ENCODE assay signal across 21 cellular contexts in the genomic region with DNA sequence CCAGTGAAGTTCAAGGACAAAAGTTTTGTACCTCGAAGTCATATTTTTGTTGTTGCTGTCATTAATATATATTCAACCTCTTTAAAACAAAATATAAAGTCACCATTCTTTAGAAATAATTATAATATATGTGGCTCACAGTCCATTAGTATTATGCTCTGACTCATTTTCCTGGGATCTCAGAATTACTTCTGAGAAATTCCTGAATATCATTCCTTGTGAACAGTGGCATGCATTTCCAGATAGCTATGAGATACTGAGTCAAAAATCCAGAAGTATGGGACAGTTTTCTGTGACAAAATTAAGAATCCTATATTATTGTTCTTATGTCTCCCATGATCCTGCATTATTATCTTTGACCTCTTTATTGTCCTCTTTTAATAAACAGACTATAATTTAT. TPM values are rescaled to one million over a fixed set of nuclear protein-coding genes. Genes with fewer than 3 reads are reported as not detected.
A peak's percentile ranks its signal among the peaks of the same experiment; 100 is the strongest.
DNase-seq lines count a peak whose midpoint lies in the region; ATAC-seq, FAIRE-seq and TF ChIP-seq lines count a peak whose summit lies in the region.
"Had no signal": no experiment of that assay in that cellular context is flagged by ENCODE, and none has a peak within 500 bp of the region (broad histone marks: within the 10 kb centered on the region; RNA-seq: fewer than 3 reads in every experiment).

No MANE protein-coding gene starts in this region.

- H4K91ac ChIP-seq in IMR-90 (ENCODE audit: insufficient read depth, low read depth, low read length), result no peak overlapping the region

- H3K36me3 ChIP-seq in IMR-90 (ENCODE audit: control insufficient read depth, insufficient read depth, low read length), result no peaks in the 10 kb centered on the region
- H3K36me3 ChIP-seq in K562 (ENCODE audit: control insufficient read depth, insufficient read depth, low read length), result no peaks in the 10 kb centered on the region
- H3K36me3 ChIP-seq in kidney (ENCODE audit: control insufficient read depth in 1 of 2, insufficient read depth in 2 of 2, low read length in 2 of 2), result no peaks in the 10 kb centered on the region
- no peaks in the 10 kb centered on the region for H3K36me3 ChIP-seq in lower lobe of right lung
- H3K36me3 ChIP-seq in ascending aorta, result no peaks in the 10 kb centered on the region

- no peak for TF ChIP-seq EP300 in K562 (IDR thresholded peaks at IDR 0.05; ENCODE audit: low read length)

- no peak overlapping the region for H3K9ac ChIP-seq in IMR-90 (ENCODE audit: low read depth, low read length)
- no peak overlapping the region for H3K9ac ChIP-seq in K562 (ENCODE audit: insufficient read depth in 1 of 2, low read depth in 2 of 2, low read length in 2 of 2)
- H3K9ac ChIP-seq in kidney (ENCODE audit: low read length in 2 of 2), result no peak overlapping the region

- intact Hi-C loops in IMR-90 (cut with micrococcal nuclease) (no loop called here), K562 (cut with micrococcal nuclease) (no loop called here), kidney (cut with DNase I) (no loop called here), lower lobe of right lung (cut with DNase I) (no loop called here), ascending aorta (cut with DNase I) (no loop called here)

- ATAC-seq in IMR-90 (ENCODE audit: low read depth) (peak; percentile 72), K562 (no peak), lower lobe of right lung (no peak), SK-N-SH treated with all-trans-retinoic acid at 6 μM for 48 hours (no peak)

- no peak overlapping the region for H3K23ac ChIP-seq in IMR-90 (ENCODE audit: low read depth, low read length)

- H3K4me3 ChIP-seq in IMR-90 (ENCODE audit: insufficient read depth, low read depth, low read length) (no peak overlapping the region), K562 (no peak overlapping the region), kidney (ENCODE audit: low read length in 2 of 2) (no peak overlapping the region), lower lobe of right lung (no peak overlapping the region), ascending aorta (no peak overlapping the region)
- H3K4me3 ChIP-seq: SK-N-MC had no signal

- H4K5ac ChIP-seq in IMR-90 (ENCODE audit: low read depth, low read length), result no peak overlapping the region; the same call in 1 of the 2 replicates

- H3K4ac ChIP-seq in IMR-90 (ENCODE audit: low read depth, low read length), result no peak overlapping the region

- CTCF ChIA-PET in IMR-90 (lab: Yijun Ruan, JAX) (interaction anchor here (0.7 kb wide), 1 partner anchor 1143 kb away, joined by 6 read pairs; no protein-coding TSS in a partner anchor), K562 (lab: Yijun Ruan, JAX; ENCODE audit: low intra/inter-chr PET ratio) (no interaction called here)

- H2BK120ac ChIP-seq in IMR-90 (ENCODE audit: low read depth, low read length), result no peak overlapping the region; the same call in 1 of the 2 replicates

- in situ Hi-C loops in IMR-90 (cut with MboI; ENCODE audit: low sequenced_read_pairs), result loop anchor here (25.0 kb wide), 1 partner anchor 1341 kb away; no protein-coding TSS in a partner anchor
- in situ Hi-C loops in K562 (cut with MboI), result no loop called here

- H3K4me2 ChIP-seq in IMR-90 (ENCODE audit: low read depth, low read length), result no peak overlapping the region
- no peak overlapping the region for H3K4me2 ChIP-seq in K562 (ENCODE audit: insufficient read depth, low read length)

- no peak overlapping the region for H3K56ac ChIP-seq in IMR-90 (ENCODE audit: extremely low read depth, insufficient read depth, low read length)

- no peak overlapping the region for H3K14ac ChIP-seq in IMR-90 (replicated peaks; ENCODE audit: low read depth, low read length)

- H3K9me3 ChIP-seq in IMR-90 (ENCODE audit: control insufficient read depth, insufficient read depth, low read length) (peaks cover 6% of the 10 kb centered on the region), K562 (replicated peaks; ENCODE audit: control insufficient read depth, insufficient read depth, low read depth, low read length) (peaks cover 3% of the 10 kb centered on the region; the same call in 1 of the 2 replicates), kidney (ENCODE audit: control insufficient read depth in 1 of 2, low read length in 2 of 2) (no peaks in the 10 kb centered on the region), lower lobe of right lung (peaks cover 5% of the 10 kb centered on the region), ascending aorta (peaks cover 0 to 1% of the 10 kb centered on the region in 2 donors)

- TF ChIP-seq CTCF in IMR-90 (conservative IDR thresholded peaks at IDR 0.05; ENCODE audit: low read depth, low read length) (no peak), K562 (IDR thresholded peaks at IDR 0.05 in 2 of 3, conservative IDR thresholded peaks at IDR 0.05 in 1 of 3; ENCODE audit: insufficient read depth in 2 of 3, low read depth in 1 of 3, low read length in 3 of 3) (no peak), kidney (IDR thresholded peaks at IDR 0.05; ENCODE audit: borderline replicate concordance, extremely low read depth, insufficient read depth) (no peak), lower lobe of right lung (IDR thresholded peaks at IDR 0.05) (no peak), ascending aorta (IDR thresholded peaks at IDR 0.05) (no peak)

- TF ChIP-seq RAD21 in IMR-90 (IDR thresholded peaks at IDR 0.05; ENCODE audit: low read length), result no peak
- no peak for TF ChIP-seq RAD21 in K562 (CRISPR knock-in tag; conservative IDR thresholded peaks at IDR 0.05 in 1 of 2, IDR thresholded peaks at IDR 0.05 in 1 of 2)

- FAIRE-seq in K562 (lab: Jason Lieb, UNC), result no peak
- peak; percentile 29 for FAIRE-seq in kidney (lab: Jason Lieb, UNC)

- TF ChIP-seq POLR2A in IMR-90 (IDR thresholded peaks at IDR 0.05; ENCODE audit: low read depth, low read length) (no peak), K562 (conservative IDR thresholded peaks at IDR 0.05) (no peak)

- no TSS peak for BruUV-seq in IMR-90 (replicated peaks; lab: Mats Ljungman, UMichigan)
- BruUV-seq in K562 (replicated peaks; lab: Mats Ljungman, UMichigan), result no TSS peak

- no peaks in the 10 kb centered on the region for H3K79me1 ChIP-seq in IMR-90 (ENCODE audit: low read depth in 1 of 2, low read length in 2 of 2)

- H3K18ac ChIP-seq in IMR-90 (ENCODE audit: low read depth, low read length), result peak overlapping the region; percentile 89; the same call in 1 of the 2 replicates

- no peak overlapping the region for H2AK9ac ChIP-seq in IMR-90 (replicated peaks; ENCODE audit: low read depth, low read length, poor library complexity)

- no peaks in the 10 kb centered on the region for H3K79me2 ChIP-seq in K562 (ENCODE audit: control insufficient read depth, insufficient read depth, low read length)

- H3K27me3 ChIP-seq in IMR-90 (ENCODE audit: control insufficient read depth, insufficient read depth, low read length) (no peaks in the 10 kb centered on the region), K562 (ENCODE audit: control insufficient read depth in 2 of 2, insufficient read depth in 2 of 2, low read length in 2 of 2) (no peaks in the 10 kb centered on the region), lower lobe of right lung (ENCODE audit: low read depth) (no peaks in the 10 kb centered on the region), ascending aorta (no peaks in the 10 kb centered on the region)

- peak overlapping the region; percentile 33 for H2BK5ac ChIP-seq in IMR-90 (ENCODE audit: low read depth, low read length, poor library complexity, severe bottlenecking)

- H2BK15ac ChIP-seq in IMR-90 (ENCODE audit: low read depth, low read length), result no peak overlapping the region

- dilution Hi-C loops in IMR-90 (cut with HindIII; ENCODE audit: low sequenced_read_pairs, unreplicated experiment), result no loop called here

- H2AK5ac ChIP-seq in IMR-90 (ENCODE audit: low read depth, low read length), result no peak overlapping the region

- peak; percentile 42 for DNase-seq in IMR-90
- DNase-seq in K562 (ENCODE audit: extremely low read depth in 1 of 4, low spot score in 3 of 4), result no peak
- DNase-seq in kidney, result no peak
- no peak for DNase-seq in lower lobe of right lung
- DNase-seq in activated T-cell treated with anti-CD3 and anti-CD28 coated beads for 4 hours, result no peak
- DNase-seq in ascending aorta (ENCODE audit: low spot score in 2 of 2), result no peak
- DNase-seq: AML-193, GF-D8, H9, KBM-7, NCI-H1105 treated with DMSO at 0.1 percent for 48 hours, NCI-H1694, NCI-H2081 treated with DMSO at 0.1 percent for 48 hours, NCI-H748 treated with DMSO at 0.1 percent for 48 hours, OCI-M1, SHP77 had no signal

- WGBS in IMR-90 (ENCODE audit: extremely low coverage in 2 of 2, insufficient read length in 1 of 2), 2 experiments, result no CpG with 5 or more reads among the region's 1 CpG
- 8% methylated on average over 1 of the region's 1 CpG for WGBS in K562 (ENCODE audit: insufficient coverage, low coverage, missing lambda C conversion rate)

- H3K27ac ChIP-seq in IMR-90 (ENCODE audit: insufficient read depth, low read length) (no peak overlapping the region), K562 (ENCODE audit: extremely low read depth, low read depth, low read length) (no peak overlapping the region), kidney (ENCODE audit: low read depth in 2 of 2, low read length in 2 of 2) (no peak overlapping the region), lower lobe of right lung (no peak overlapping the region), ascending aorta (no peak overlapping the region)
- H3K27ac ChIP-seq: C4-2B, HL-60, SK-N-MC had no signal

- POLR2A ChIA-PET in IMR-90 (lab: Charles Lee; ENCODE audit: unreplicated experiment), result no interaction called here
- POLR2A ChIA-PET in K562 (lab: Yijun Ruan, JAX), result no interaction called here

- H3K9me1 ChIP-seq in IMR-90 (ENCODE audit: insufficient read depth, low read length) (no peaks in the 10 kb centered on the region), K562 (ENCODE audit: control insufficient read depth, insufficient read depth, low read length) (no peaks in the 10 kb centered on the region)

- no peak overlapping the region for H2AFZ ChIP-seq in IMR-90 (replicated peaks; ENCODE audit: low read length, poor library complexity)
- H2AFZ ChIP-seq in K562 (ENCODE audit: low read depth, low read length), result peak overlapping the region; percentile 33; the same call in 1 of the 2 replicates

- H4K20me1 ChIP-seq in IMR-90 (ENCODE audit: insufficient read depth, low read length) (no peaks in the 10 kb centered on the region), K562 (replicated peaks; ENCODE audit: control insufficient read depth, insufficient read depth, low read length) (no peaks in the 10 kb centered on the region)

- H3K4me1 ChIP-seq in IMR-90 (ENCODE audit: control insufficient read depth, insufficient read depth, low read length) (peaks cover 3% of the 10 kb centered on the region), K562 (replicated peaks in 1 of 2; ENCODE audit: control insufficient read depth in 2 of 2, insufficient read depth in 2 of 2, low read length in 2 of 2) (no peaks in the 10 kb centered on the region), kidney (ENCODE audit: control insufficient read depth in 1 of 2, insufficient read depth in 1 of 2, low read depth in 1 of 2, low read length in 2 of 2) (no peaks in the 10 kb centered on the region), lower lobe of right lung (no peaks in the 10 kb centered on the region), ascending aorta (no peaks in the 10 kb centered on the region)

- H4K8ac ChIP-seq in IMR-90 (ENCODE audit: low read depth in 2 of 2, low read length in 2 of 2), result no peak overlapping the region

- no peak overlapping the region for H2BK20ac ChIP-seq in IMR-90 (ENCODE audit: low read depth, low read length)

RNA-seq across cellular contexts. Expression of gene RGS21, which starts 13.8 kb away (rescaled TPM):
- total RNA-seq in IMR-90 (2012; rRNA removed) (not detected in 2 replicates), K562 (2014; rRNA removed) (not detected in 2 replicates), K562 (2014; rRNA removed; fragmentation: Illumina TruSeq; extraction: Trizol) (not detected in 2 replicates), K562 (2015; rRNA removed; fragmentation: Illumina TruSeq; extraction: Trizol) (not detected in 2 replicates), K562 (2021) (not detected in 2 replicates), kidney (not detected), lower lobe of right lung (not detected), ascending aorta (not detected)
- polyA plus RNA-seq in IMR-90 (2012; rRNA removed) (not detected in 2 replicates), K562 (2011; rRNA removed) (not detected in 2 replicates), K562 (2014; fragmentation: Illumina TruSeq; extraction: Trizol) (not detected in 2 replicates), K562 (2014; fragmentation: Nextera tagmentation; extraction: Ambion mirVana) (not detected), K562 (2014; rRNA removed) (not detected in 2 replicates), kidney (ENCODE audit: insufficient read depth, low read depth, low replicate concordance) (not detected)
- not detected in 2 replicates for polyA plus RNA-seq in IMR-90 (2012; cell fraction: cytosol; rRNA removed)
- not detected in 2 replicates for polyA plus RNA-seq in IMR-90 (2012; cell fraction: nucleus; rRNA removed; ENCODE audit: low replicate concordance)
- total RNA-seq in K562 (2011; cell fraction: chromatin; rRNA removed; ENCODE audit: low replicate concordance), result not detected in 2 replicates
- not detected in 2 replicates for total RNA-seq in K562 (2011; cell fraction: nucleolus; rRNA removed)
- not detected in 2 replicates for total RNA-seq in K562 (2011; cell fraction: nucleoplasm; rRNA removed)
- polyA plus RNA-seq in K562 (2011; cell fraction: cytosol; rRNA removed), result not detected in 2 replicates
- not detected in 2 replicates for polyA plus RNA-seq in K562 (2011; cell fraction: nucleus; rRNA removed)
- polyA plus RNA-seq in K562 (2012), result not detected in 2 replicates
- polyA minus RNA-seq in K562 (2011; rRNA and poly(A)+ RNA removed), result not detected in 2 replicates
- polyA minus RNA-seq in K562 (2011; cell fraction: cytosol; rRNA and poly(A)+ RNA removed), result not detected in 2 replicates
- not detected in 2 replicates for polyA minus RNA-seq in K562 (2011; cell fraction: nucleus; rRNA and poly(A)+ RNA removed)
- total RNA-seq: H9, NCI-H460 had no signal
